ENCODE assay signal across 1 cellular context in the genomic region with DNA sequence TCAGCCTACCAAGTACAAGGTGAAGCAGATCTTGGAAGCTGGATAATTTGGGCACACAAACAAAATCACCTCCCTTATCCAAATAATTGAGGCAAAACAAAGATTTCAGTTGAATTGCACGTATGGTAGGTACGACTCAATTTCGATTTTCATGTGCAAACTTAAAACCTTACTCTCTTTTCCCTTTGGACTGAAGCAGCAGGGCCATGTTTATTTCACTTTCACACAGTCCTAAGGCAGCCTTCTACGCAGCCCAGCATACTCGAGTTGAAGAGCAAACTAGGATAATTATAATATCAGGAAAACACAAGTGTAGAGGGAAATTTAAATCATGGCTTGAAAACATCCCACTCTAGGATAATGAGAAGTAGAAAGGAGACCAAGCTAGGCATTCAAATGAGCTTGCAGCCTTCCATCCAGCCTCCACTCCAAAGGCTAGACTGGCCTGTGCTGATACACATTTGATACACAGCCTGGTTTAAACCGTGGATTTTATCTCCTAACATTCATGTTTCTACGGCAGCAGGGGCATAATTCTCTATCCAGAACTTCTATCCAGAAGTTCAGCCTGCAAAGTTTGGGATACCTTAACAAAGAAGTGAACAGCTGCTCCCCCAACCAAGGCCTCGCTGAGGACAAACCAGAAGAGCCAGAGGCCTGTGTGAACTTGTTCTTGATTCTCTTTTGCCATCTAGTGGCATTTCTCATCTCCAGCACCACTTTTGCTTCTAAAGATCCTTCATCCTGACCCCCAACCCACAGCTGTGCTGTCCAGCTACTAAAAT.
TF ChIP-seq lines count a peak whose summit lies in the region.

No MANE protein-coding gene starts in this region.

TF ChIP-seq in endothelial cell of umbilical vein, 7 proteins besides CTCF, POLR2A, EP300 and RAD21:
- TF ChIP-seq EZH2 (IDR thresholded peaks at IDR 0.05; ENCODE audit: borderline replicate concordance, low read depth, low read length, severe bottlenecking) (no peak), JUN (IDR thresholded peaks at IDR 0.05; ENCODE audit: borderline replicate concordance, insufficient read depth, insufficient read length, low read depth) (no peak), MYC (IDR thresholded peaks at IDR 0.05; ENCODE audit: low read depth, low read length) (no peak), FOS (IDR thresholded peaks at IDR 0.05; ENCODE audit: borderline replicate concordance, insufficient read depth, low read length) (no peak), POLR2AphosphoS5 (IDR thresholded peaks at IDR 0.05; ENCODE audit: insufficient read depth, low read depth, low read length) (no peak), GATA2 (IDR thresholded peaks at IDR 0.05; ENCODE audit: insufficient read depth, insufficient read length, low read depth, low read length) (no peak)
- TF ChIP-seq, protein P1, sequence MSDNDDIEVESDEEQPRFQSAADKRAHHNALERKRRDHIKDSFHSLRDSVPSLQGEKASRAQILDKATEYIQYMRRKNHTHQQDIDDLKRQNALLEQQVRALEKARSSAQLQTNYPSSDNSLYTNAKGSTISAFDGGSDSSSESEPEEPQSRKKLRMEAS (IDR thresholded peaks at IDR 0.05; ENCODE audit: insufficient read depth, insufficient read length) = no peak
TF ChIP-seq in endothelial cell of umbilical vein: peak in this region for 0.
